Comparison of ENCODE assay signal across 9 cellular contexts in genomic region chr10:103637855-103638561, GRCh38.
DNase-seq lines count a peak whose midpoint lies in the region; ATAC-seq and TF ChIP-seq lines count a peak whose summit lies in the region.
"Had no signal": no experiment of that assay in that cellular context is flagged by ENCODE, and none has a peak within 500 bp of the region (broad histone marks: within the 10 kb centered on the region; RNA-seq: fewer than 3 reads in every experiment).

No MANE protein-coding gene starts in this region.

- peaks cover 0 to 11% of the 10 kb centered on the region in 2 donors for H3K36me3 ChIP-seq in muscle layer of duodenum (ENCODE audit: control insufficient read depth in 1 of 2, insufficient read depth in 2 of 2, low read length in 2 of 2)

- H3K4me1 Mint-ChIP-seq in T-helper 17 cell: peaks cover 5% of the 10 kb centered on the region

- H3K27ac Mint-ChIP-seq in T-helper 17 cell: no peak overlapping the region

- no peaks in the 10 kb centered on the region for H3K27me3 ChIP-seq in muscle layer of duodenum (ENCODE audit: low read depth, low read length)

- H3K4me3 Mint-ChIP-seq in T-helper 17 cell: no peak overlapping the region

- peaks cover 9 to 46% of the 10 kb centered on the region in 2 donors for H3K4me1 ChIP-seq in muscle layer of duodenum (ENCODE audit: control insufficient read depth in 1 of 2, insufficient read depth in 2 of 2, low read length in 2 of 2)

- no peak overlapping the region for H3K4me3 ChIP-seq in fibroblast of villous mesenchyme (ENCODE audit: low read depth, low read length)
- H3K4me3 ChIP-seq in muscle layer of duodenum (ENCODE audit: low read depth in 1 of 2, low read length in 2 of 2): no peak overlapping the region

- no peaks in the 10 kb centered on the region for H3K27me3 Mint-ChIP-seq in T-helper 17 cell

- no peaks in the 10 kb centered on the region for H3K36me3 Mint-ChIP-seq in T-helper 17 cell (ENCODE audit: low read depth)

- peak; percentile 36 for DNase-seq in amniotic epithelial cell (ENCODE audit: low read depth)
- DNase-seq in fibroblast of villous mesenchyme (ENCODE audit: low read depth): peak; percentile 48
- DNase-seq in ureter (ENCODE audit: low spot score): peak; percentile 84
- no peak for DNase-seq in KG1 (lab: John Stamatoyannopoulos, UW)
- no peak for DNase-seq in T-helper 17 cell
- DNase-seq: mammary epithelial cell, NCI-H510A had no signal

- TF ChIP-seq CTCF in fibroblast of villous mesenchyme (IDR thresholded peaks at IDR 0.05; ENCODE audit: insufficient read depth, low read depth, low read length): no peak

- ATAC-seq in T-helper 17 cell (no peak), GM18502 (IDR thresholded peaks at IDR 0.05; ENCODE audit: poor library complexity, unreplicated experiment) (no peak)

- H3K27ac ChIP-seq in muscle layer of duodenum (ENCODE audit: low read length): peak overlapping the region; percentile 27

- H3K9me3 ChIP-seq in muscle layer of duodenum (ENCODE audit: control insufficient read depth in 1 of 2, low read length in 2 of 2): no peaks in the 10 kb centered on the region
- no peaks in the 10 kb centered on the region for H3K9me3 ChIP-seq in T-helper 17 cell (ENCODE audit: control insufficient read depth, low read length, poor library complexity, severe bottlenecking)

Comparison
In these comparisons a context has a peak if more than half of its experiments do, and no peak if none do; other contexts are left out.
1. DNase-seq: peak in amniotic epithelial cell (single experiment), fibroblast of villous mesenchyme (single experiment) and ureter (single experiment); none in KG1 (single experiment) and T-helper 17 cell (0 of 3).